ENCODE assay signal across 9 cellular contexts in genomic region chr10:96292971-96293909, GRCh38. TPM values are rescaled to one million over a fixed set of nuclear protein-coding genes. Genes with fewer than 3 reads are reported as not detected.
DNase-seq lines count a peak whose midpoint lies in the region; ATAC-seq and TF ChIP-seq lines count a peak whose summit lies in the region.
"Had no signal": no experiment of that assay in that cellular context is flagged by ENCODE, and none has a peak within 500 bp of the region (broad histone marks: within the 10 kb centered on the region; RNA-seq: fewer than 3 reads in every experiment).

No MANE protein-coding gene starts in this region.

- no peak overlapping the region for H3K27ac ChIP-seq in mesenchymal stem cell (ENCODE audit: low read length, poor library complexity, severe bottlenecking)
- H3K27ac ChIP-seq: SJCRH30 had no signal

- no peak overlapping the region for H2BK15ac ChIP-seq in mesenchymal stem cell (ENCODE audit: low read depth, poor library complexity, severe bottlenecking)

- no peak overlapping the region for H2BK5ac ChIP-seq in mesenchymal stem cell (ENCODE audit: low read depth, low read length, poor library complexity, severe bottlenecking)

- no peaks in the 10 kb centered on the region for H3K36me3 ChIP-seq in mesenchymal stem cell (ENCODE audit: control insufficient read depth in 1 of 2, insufficient read depth in 2 of 2, low read depth in 1 of 2, low read length in 2 of 2)
- H3K36me3 ChIP-seq: SJCRH30 had no signal

- no peak overlapping the region for H3K4ac ChIP-seq in mesenchymal stem cell (ENCODE audit: low read depth in 1 of 2, low read length in 2 of 2)

- ATAC-seq in HG03039 (IDR thresholded peaks at IDR 0.05; ENCODE audit: unreplicated experiment): peak; percentile 53

- no peak overlapping the region for H3K14ac ChIP-seq in mesenchymal stem cell (ENCODE audit: low read length in 2 of 2)

- H3K9ac ChIP-seq in mesenchymal stem cell (ENCODE audit: low read length): no peak overlapping the region

- H3K9me3 ChIP-seq in mesenchymal stem cell (ENCODE audit: control insufficient read depth, low read length): no peaks in the 10 kb centered on the region
- H3K9me3 ChIP-seq: SJCRH30 had no signal

- H3K27me3 ChIP-seq in mesenchymal stem cell (ENCODE audit: control insufficient read depth in 1 of 2, insufficient read depth in 1 of 2, low read length in 2 of 2): peaks cover 23 to 33% of the 10 kb centered on the region in 2 experiments
- H3K27me3 ChIP-seq: SJCRH30 had no signal

- no peak overlapping the region for H2AK5ac ChIP-seq in mesenchymal stem cell (ENCODE audit: low read length, severe bottlenecking)

- no peak overlapping the region for H3K4me2 ChIP-seq in mesenchymal stem cell (ENCODE audit: low read length, poor library complexity, severe bottlenecking)

- H2AFZ ChIP-seq in mesenchymal stem cell (ENCODE audit: low read depth, low read length): no peak overlapping the region

- WGBS in mesenchymal stem cell: 65% methylated on average over 5 of the region's 7 CpGs

- H3K4me3 ChIP-seq in GM12875 (ENCODE audit: low read depth, low read length) (no peak overlapping the region), mesenchymal stem cell (ENCODE audit: insufficient read depth in 1 of 2, low read depth in 1 of 2, low read length in 2 of 2) (no peak overlapping the region)
- H3K4me3 ChIP-seq: SJCRH30 had no signal

- no peaks in the 10 kb centered on the region for H3K4me1 ChIP-seq in mesenchymal stem cell (ENCODE audit: control insufficient read depth, insufficient read depth, low read depth, low read length)
- H3K4me1 ChIP-seq: SJCRH30 had no signal

- DNase-seq in Ammon's horn (ENCODE audit: low spot score) (peak; percentile 61), NOMO-1 treated with DMSO at 0.1 percent for 48 hours (lab: John Stamatoyannopoulos, UW; ENCODE audit: unreplicated experiment) (peak; percentile 69), dedifferentiated amniotic fluid mesenchymal stem cell (ENCODE audit: extremely low spot score) (peak; percentile 76), mesenchymal stem cell (peak; percentile 50), OCI-M2 (lab: John Stamatoyannopoulos, UW; ENCODE audit: unreplicated experiment) (no peak)
- DNase-seq in activated effector memory CD4-positive, alpha-beta T cell treated with Interleukin-2 at 50 U/mL for 16 hours: no peak

- H3K79me1 ChIP-seq in mesenchymal stem cell (replicated peaks; ENCODE audit: low read length, poor library complexity, severe bottlenecking): no peaks in the 10 kb centered on the region

- no peak overlapping the region for H4K91ac ChIP-seq in mesenchymal stem cell (ENCODE audit: low read length)

- TF ChIP-seq CTCF in GM12875 (IDR thresholded peaks at IDR 0.05; ENCODE audit: borderline replicate concordance, insufficient read depth, low read depth, low read length): peak; percentile 52; the same call in 1 of the 2 replicates

- H3K23ac ChIP-seq in mesenchymal stem cell (ENCODE audit: low read length in 2 of 2): no peak overlapping the region

- no peak overlapping the region for H4K8ac ChIP-seq in mesenchymal stem cell (ENCODE audit: low read length)

- no peak overlapping the region for H2BK12ac ChIP-seq in mesenchymal stem cell (ENCODE audit: low read length in 2 of 2)

- no peak overlapping the region for H3K18ac ChIP-seq in mesenchymal stem cell (ENCODE audit: low read depth in 1 of 2, low read length in 2 of 2)

- H2BK120ac ChIP-seq in mesenchymal stem cell (ENCODE audit: low read depth, low read length): no peak overlapping the region

RNA-seq across cellular contexts. Expression of gene DNTT, which starts 11.0 kb away (rescaled TPM):
- not detected for polyA plus RNA-seq in mesenchymal stem cell (2013, experiment 1 of 2)
- polyA plus RNA-seq in mesenchymal stem cell (2013, experiment 2 of 2): not detected

RNA-seq across cellular contexts. Expression of gene BLNK, which starts 21.9 kb away (rescaled TPM):
- not detected for polyA plus RNA-seq in mesenchymal stem cell (2013, experiment 1 of 2)
- polyA plus RNA-seq in mesenchymal stem cell (2013, experiment 2 of 2): not detected

Comparison
In these comparisons a context has a peak if more than half of its experiments do, and no peak if none do; other contexts are left out.
1. DNase-seq: peak in Ammon's horn (single experiment), NOMO-1 treated with DMSO at 0.1 percent for 48 hours (single experiment), dedifferentiated amniotic fluid mesenchymal stem cell (single experiment) and mesenchymal stem cell (single experiment); none in activated effector memory CD4-positive, alpha-beta T cell treated with Interleukin-2 at 50 U/mL for 16 hours (single experiment) and OCI-M2 (single experiment).